In the genomic region with DNA sequence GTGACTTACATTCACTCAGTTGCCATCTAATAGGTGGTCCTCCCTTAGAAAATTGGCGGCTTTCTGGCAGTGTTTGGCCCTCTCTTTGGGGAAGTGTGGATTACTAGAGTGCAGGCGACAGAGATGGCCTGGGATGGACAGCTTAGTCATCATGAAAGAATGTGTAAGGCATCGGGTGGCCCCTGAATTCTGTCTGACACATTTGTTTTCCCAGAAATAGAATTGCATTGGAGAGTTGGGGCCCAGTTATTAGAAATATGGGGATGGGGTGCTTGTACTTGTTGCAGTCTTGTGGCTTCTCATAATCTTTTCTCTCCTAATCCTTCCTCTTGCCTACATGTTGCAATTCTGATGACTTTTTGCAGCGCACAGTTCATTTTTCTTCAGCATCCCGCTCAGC, we compare ENCODE assay signal across 1 cellular context.
TF ChIP-seq lines count a peak whose summit lies in the region.

No MANE protein-coding gene starts in this region.

TF ChIP-seq in K562, 482 proteins besides CTCF, POLR2A, EP300 and RAD21 (continued from another document):
- TF ChIP-seq, protein P1, sequence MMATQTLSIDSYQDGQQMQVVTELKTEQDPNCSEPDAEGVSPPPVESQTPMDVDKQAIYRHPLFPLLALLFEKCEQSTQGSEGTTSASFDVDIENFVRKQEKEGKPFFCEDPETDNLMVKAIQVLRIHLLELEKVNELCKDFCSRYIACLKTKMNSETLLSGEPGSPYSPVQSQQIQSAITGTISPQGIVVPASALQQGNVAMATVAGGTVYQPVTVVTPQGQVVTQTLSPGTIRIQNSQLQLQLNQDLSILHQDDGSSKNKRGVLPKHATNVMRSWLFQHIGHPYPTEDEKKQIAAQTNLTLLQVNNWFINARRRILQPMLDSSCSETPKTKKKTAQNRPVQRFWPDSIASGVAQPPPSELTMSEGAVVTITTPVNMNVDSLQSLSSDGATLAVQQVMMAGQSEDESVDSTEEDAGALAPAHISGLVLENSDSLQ (IDR thresholded peaks at IDR 0.05) = peak; percentile 32; the same call in 1 of the 2 replicates
- TF ChIP-seq HNRNPUL1 (IDR thresholded peaks at IDR 0.05; ENCODE audit: low read length) (no peak), PYGO2 (tag; IDR thresholded peaks at IDR 0.05) (no peak), FOXM1 (IDR thresholded peaks at IDR 0.05; ENCODE audit: low read depth) (no peak), FOXM1 (CRISPR knock-in tag; IDR thresholded peaks at IDR 0.05; ENCODE audit: low read depth) (no peak), ARID1B (IDR thresholded peaks at IDR 0.05) (no peak), RBFOX2 (IDR thresholded peaks at IDR 0.05; ENCODE audit: low read depth, low read length) (no peak), BMI1 (IDR thresholded peaks at IDR 0.05; ENCODE audit: low read length) (no peak), XRCC5 (IDR thresholded peaks at IDR 0.05; ENCODE audit: low read depth, low read length) (no peak), ATF3 (IDR thresholded peaks at IDR 0.05) (peak; percentile 72), ATF3 (CRISPR knock-in tag; conservative IDR thresholded peaks at IDR 0.05) (no peak), FOS (IDR thresholded peaks at IDR 0.05; ENCODE audit: extremely low read depth, insufficient read length) (no peak), ZNF76 (CRISPR knock-in tag; IDR thresholded peaks at IDR 0.05; ENCODE audit: borderline replicate concordance) (no peak), RB1 (IDR thresholded peaks at IDR 0.05; ENCODE audit: low read depth) (no peak), SIRT6 (IDR thresholded peaks at IDR 0.05; ENCODE audit: low read depth, low read length) (no peak), HNRNPH1 (optimal IDR thresholded peaks at IDR 0.05; ENCODE audit: low read depth, low read length) (no peak), CHD4 (IDR thresholded peaks at IDR 0.05; ENCODE audit: insufficient read depth, insufficient replicate concordance, low read depth, low read length, poor library complexity, severe bottlenecking) (no peak), ZNF766 (CRISPR knock-in tag; conservative IDR thresholded peaks at IDR 0.05) (no peak), THRB (CRISPR knock-in tag; conservative IDR thresholded peaks at IDR 0.05) (no peak), GATAD2B (IDR thresholded peaks at IDR 0.05; ENCODE audit: borderline replicate concordance) (no peak), LEF1 (IDR thresholded peaks at IDR 0.05) (no peak), ZFX (CRISPR knock-in tag; IDR thresholded peaks at IDR 0.05) (0 out of 2 replicates have a peak, but pooled peaks have one; percentile 15), ETS1 (conservative IDR thresholded peaks at IDR 0.05; ENCODE audit: control insufficient read depth, low read depth, low read length) (no peak), FIP1L1 (IDR thresholded peaks at IDR 0.05; ENCODE audit: low read depth, low read length, poor library complexity, severe bottlenecking) (no peak), CTBP1 (IDR thresholded peaks at IDR 0.05; ENCODE audit: borderline replicate concordance) (peak; percentile 37; the same call in 1 of the 2 replicates), VEZF1 (CRISPR knock-in tag; IDR thresholded peaks at IDR 0.05) (no peak), ZBTB33 (CRISPR knock-in tag; IDR thresholded peaks at IDR 0.05) (no peak), JUND (IDR thresholded peaks at IDR 0.05; ENCODE audit: borderline replicate concordance, low read depth, low read length) (peak; percentile 78), JUND (tag; IDR thresholded peaks at IDR 0.05; ENCODE audit: borderline replicate concordance, low read depth, low read length) (peak; percentile 68; the same call in 2 of the 3 replicates), PTTG1 (tag; IDR thresholded peaks at IDR 0.05; ENCODE audit: low read depth) (no peak), FOSL1 (tag; conservative IDR thresholded peaks at IDR 0.05) (peak; percentile 53), YBX1 (IDR thresholded peaks at IDR 0.05) (no peak), JUNB (CRISPR knock-in tag; conservative IDR thresholded peaks at IDR 0.05) (no peak), SETDB1 (IDR thresholded peaks at IDR 0.05; ENCODE audit: low read length) (no peak), TRIM24 (IDR thresholded peaks at IDR 0.05) (no peak)
- TF ChIP-seq, protein P2, sequence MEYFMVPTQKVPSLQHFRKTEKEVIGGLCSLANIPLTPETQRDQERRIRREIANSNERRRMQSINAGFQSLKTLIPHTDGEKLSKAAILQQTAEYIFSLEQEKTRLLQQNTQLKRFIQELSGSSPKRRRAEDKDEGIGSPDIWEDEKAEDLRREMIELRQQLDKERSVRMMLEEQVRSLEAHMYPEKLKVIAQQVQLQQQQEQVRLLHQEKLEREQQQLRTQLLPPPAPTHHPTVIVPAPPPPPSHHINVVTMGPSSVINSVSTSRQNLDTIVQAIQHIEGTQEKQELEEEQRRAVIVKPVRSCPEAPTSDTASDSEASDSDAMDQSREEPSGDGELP (CRISPR knock-in tag; IDR thresholded peaks at IDR 0.05; ENCODE audit: borderline replicate concordance) = no peak
- TF ChIP-seq, protein P3, sequence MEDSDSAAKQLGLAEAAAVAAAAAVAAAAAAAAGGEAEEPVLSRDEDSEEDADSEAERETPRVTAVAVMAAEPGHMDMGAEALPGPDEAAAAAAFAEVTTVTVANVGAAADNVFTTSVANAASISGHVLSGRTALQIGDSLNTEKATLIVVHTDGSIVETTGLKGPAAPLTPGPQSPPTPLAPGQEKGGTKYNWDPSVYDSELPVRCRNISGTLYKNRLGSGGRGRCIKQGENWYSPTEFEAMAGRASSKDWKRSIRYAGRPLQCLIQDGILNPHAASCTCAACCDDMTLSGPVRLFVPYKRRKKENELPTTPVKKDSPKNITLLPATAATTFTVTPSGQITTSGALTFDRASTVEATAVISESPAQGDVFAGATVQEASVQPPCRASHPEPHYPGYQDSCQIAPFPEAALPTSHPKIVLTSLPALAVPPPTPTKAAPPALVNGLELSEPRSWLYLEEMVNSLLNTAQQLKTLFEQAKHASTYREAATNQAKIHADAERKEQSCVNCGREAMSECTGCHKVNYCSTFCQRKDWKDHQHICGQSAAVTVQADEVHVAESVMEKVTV (CRISPR knock-in tag; IDR thresholded peaks at IDR 0.05) = no peak
- TF ChIP-seq, protein P4, sequence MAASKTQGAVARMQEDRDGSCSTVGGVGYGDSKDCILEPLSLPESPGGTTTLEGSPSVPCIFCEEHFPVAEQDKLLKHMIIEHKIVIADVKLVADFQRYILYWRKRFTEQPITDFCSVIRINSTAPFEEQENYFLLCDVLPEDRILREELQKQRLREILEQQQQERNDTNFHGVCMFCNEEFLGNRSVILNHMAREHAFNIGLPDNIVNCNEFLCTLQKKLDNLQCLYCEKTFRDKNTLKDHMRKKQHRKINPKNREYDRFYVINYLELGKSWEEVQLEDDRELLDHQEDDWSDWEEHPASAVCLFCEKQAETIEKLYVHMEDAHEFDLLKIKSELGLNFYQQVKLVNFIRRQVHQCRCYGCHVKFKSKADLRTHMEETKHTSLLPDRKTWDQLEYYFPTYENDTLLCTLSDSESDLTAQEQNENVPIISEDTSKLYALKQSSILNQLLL (CRISPR knock-in tag; IDR thresholded peaks at IDR 0.05; ENCODE audit: borderline replicate concordance) = no peak
- TF ChIP-seq, protein P5, sequence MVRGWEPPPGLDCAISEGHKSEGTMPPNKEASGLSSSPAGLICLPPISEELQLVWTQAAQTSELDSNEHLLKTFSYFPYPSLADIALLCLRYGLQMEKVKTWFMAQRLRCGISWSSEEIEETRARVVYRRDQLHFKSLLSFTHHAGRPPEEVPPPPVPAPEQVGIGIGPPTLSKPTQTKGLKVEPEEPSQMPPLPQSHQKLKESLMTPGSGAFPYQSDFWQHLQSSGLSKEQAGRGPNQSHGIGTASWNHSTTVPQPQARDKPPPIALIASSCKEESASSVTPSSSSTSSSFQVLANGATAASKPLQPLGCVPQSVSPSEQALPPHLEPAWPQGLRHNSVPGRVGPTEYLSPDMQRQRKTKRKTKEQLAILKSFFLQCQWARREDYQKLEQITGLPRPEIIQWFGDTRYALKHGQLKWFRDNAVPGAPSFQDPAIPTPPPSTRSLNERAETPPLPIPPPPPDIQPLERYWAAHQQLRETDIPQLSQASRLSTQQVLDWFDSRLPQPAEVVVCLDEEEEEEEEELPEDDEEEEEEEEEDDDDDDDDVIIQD (CRISPR knock-in tag; IDR thresholded peaks at IDR 0.05) = no peak
- TF ChIP-seq, protein P6, sequence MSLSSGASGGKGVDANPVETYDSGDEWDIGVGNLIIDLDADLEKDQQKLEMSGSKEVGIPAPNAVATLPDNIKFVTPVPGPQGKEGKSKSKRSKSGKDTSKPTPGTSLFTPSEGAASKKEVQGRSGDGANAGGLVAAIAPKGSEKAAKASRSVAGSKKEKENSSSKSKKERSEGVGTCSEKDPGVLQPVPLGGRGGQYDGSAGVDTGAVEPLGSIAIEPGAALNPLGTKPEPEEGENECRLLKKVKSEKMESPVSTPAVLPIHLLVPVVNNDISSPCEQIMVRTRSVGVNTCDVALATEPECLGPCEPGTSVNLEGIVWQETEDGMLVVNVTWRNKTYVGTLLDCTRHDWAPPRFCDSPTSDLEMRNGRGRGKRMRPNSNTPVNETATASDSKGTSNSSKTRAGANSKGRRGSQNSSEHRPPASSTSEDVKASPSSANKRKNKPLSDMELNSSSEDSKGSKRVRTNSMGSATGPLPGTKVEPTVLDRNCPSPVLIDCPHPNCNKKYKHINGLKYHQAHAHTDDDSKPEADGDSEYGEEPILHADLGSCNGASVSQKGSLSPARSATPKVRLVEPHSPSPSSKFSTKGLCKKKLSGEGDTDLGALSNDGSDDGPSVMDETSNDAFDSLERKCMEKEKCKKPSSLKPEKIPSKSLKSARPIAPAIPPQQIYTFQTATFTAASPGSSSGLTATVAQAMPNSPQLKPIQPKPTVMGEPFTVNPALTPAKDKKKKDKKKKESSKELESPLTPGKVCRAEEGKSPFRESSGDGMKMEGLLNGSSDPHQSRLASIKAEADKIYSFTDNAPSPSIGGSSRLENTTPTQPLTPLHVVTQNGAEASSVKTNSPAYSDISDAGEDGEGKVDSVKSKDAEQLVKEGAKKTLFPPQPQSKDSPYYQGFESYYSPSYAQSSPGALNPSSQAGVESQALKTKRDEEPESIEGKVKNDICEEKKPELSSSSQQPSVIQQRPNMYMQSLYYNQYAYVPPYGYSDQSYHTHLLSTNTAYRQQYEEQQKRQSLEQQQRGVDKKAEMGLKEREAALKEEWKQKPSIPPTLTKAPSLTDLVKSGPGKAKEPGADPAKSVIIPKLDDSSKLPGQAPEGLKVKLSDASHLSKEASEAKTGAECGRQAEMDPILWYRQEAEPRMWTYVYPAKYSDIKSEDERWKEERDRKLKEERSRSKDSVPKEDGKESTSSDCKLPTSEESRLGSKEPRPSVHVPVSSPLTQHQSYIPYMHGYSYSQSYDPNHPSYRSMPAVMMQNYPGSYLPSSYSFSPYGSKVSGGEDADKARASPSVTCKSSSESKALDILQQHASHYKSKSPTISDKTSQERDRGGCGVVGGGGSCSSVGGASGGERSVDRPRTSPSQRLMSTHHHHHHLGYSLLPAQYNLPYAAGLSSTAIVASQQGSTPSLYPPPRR (CRISPR knock-in tag; IDR thresholded peaks at IDR 0.05; ENCODE audit: borderline replicate concordance) = no peak
